ENCODE assay signal across 14 cellular contexts in the genomic region with DNA sequence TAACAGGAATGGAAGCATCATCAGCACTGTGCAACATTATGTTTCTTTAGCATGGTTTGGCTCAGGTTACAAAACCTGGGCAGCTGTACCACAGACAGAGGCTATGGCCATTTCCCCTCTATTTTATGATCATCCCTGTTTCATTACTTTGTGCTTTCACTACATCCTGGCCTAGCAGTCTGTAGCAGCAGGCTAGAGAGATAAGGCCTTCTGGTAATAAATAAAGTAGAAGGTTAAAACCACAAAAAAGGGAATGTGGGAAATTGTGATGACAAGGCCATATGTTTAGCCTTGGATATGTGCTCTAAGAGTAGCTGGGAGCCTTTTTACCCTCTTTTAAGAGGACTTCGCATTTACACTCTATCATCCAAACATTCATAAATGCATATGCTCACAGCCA.
DNase-seq lines count a peak whose midpoint lies in the region; ATAC-seq and TF ChIP-seq lines count a peak whose summit lies in the region.
"Had no signal": no experiment of that assay in that cellular context is flagged by ENCODE, and none has a peak within 500 bp of the region (broad histone marks: within the 10 kb centered on the region; RNA-seq: fewer than 3 reads in every experiment).

No MANE protein-coding gene starts in this region.

- H4K20me1 ChIP-seq in SK-N-SH (ENCODE audit: insufficient read depth) (no peaks in the 10 kb centered on the region), osteoblast (ENCODE audit: insufficient read depth, low read length) (no peaks in the 10 kb centered on the region)

- peaks cover 0 to 5% of the 10 kb centered on the region in 2 experiments; a peak in 2 of 4 replicates for H3K4me1 ChIP-seq in SK-N-SH (ENCODE audit: control insufficient read depth in 1 of 2, insufficient read depth in 2 of 2, low read depth in 1 of 2, low read length in 1 of 2)
- H3K4me1 ChIP-seq in osteoblast (ENCODE audit: insufficient read depth, low read length), result no peaks in the 10 kb centered on the region
- H3K4me1 ChIP-seq: psoas muscle had no signal

- no peak overlapping the region for H3K4me3 ChIP-seq in SK-N-SH (ENCODE audit: low read depth in 2 of 2, low read length in 1 of 2)
- no peak overlapping the region for H3K4me3 ChIP-seq in osteoblast (ENCODE audit: insufficient read depth, low read length)
- H3K4me3 ChIP-seq: psoas muscle had no signal

- no peak for TF ChIP-seq POLR2A in GM18505 (IDR thresholded peaks at IDR 0.05; ENCODE audit: borderline replicate concordance, extremely low read depth, insufficient read depth, insufficient read length)

- H3K27me3 ChIP-seq in SK-N-SH (ENCODE audit: insufficient read depth) (no peaks in the 10 kb centered on the region), osteoblast (ENCODE audit: insufficient read depth, low read length) (no peaks in the 10 kb centered on the region)

- CTCF ChIA-PET in SK-N-SH (lab: Yijun Ruan, JAX), result interaction anchor here (0.6 to 1.6 kb wide), 5 partner anchors 9 to 717 kb away, joined by 3 to 4 read pairs (median 3); no protein-coding TSS in a partner anchor

- H3F3A ChIP-seq in SK-N-SH (replicated peaks; ENCODE audit: insufficient read depth), result no peaks in the 10 kb centered on the region

- no peak for TF ChIP-seq CTCF in SK-N-SH (IDR thresholded peaks at IDR 0.05)
- no peak for TF ChIP-seq CTCF in osteoblast (IDR thresholded peaks at IDR 0.05; ENCODE audit: extremely low read depth, low read depth, low read length)

- TF ChIP-seq RAD21 in SK-N-SH (IDR thresholded peaks at IDR 0.05; ENCODE audit: low read length), result no peak

- peaks cover 4% of the 10 kb centered on the region; the same call in 1 of the 2 replicates for H3K9me2 ChIP-seq in SK-N-SH

- DNase-seq in SK-N-SH (peak; percentile 2), HCEC 1CT (no peak), COR-L47 (lab: John Stamatoyannopoulos, UW) (no peak), osteoblast (ENCODE audit: insufficient read length, low spot score, missing footprints) (no peak)
- no peak for DNase-seq in stimulated activated naive CD4-positive, alpha-beta T cell treated with Interleukin-2 at 50 U/mL for 16 hours (lab: John Stamatoyannopoulos, UW)
- DNase-seq: activated naive CD4-positive, alpha-beta T cell; foreskin melanocyte; NCI-H2029; psoas muscle; SIG-M5 had no signal

- whole genome bisulfite sequencing in SK-N-SH (ENCODE audit: low lambda C conversion rate), result 9% methylated on average over 1 of the region's 1 CpG

- H3K9me3 ChIP-seq in SK-N-SH, result peaks cover 11% of the 10 kb centered on the region
- no peaks in the 10 kb centered on the region for H3K9me3 ChIP-seq in osteoblast (ENCODE audit: low read depth, low read length)
- H3K9me3 ChIP-seq: psoas muscle had no signal

- H3K36me3 ChIP-seq in SK-N-SH (replicated peaks in 1 of 2; ENCODE audit: control insufficient read depth in 1 of 2, insufficient read depth in 2 of 2, low read length in 1 of 2) (no peaks in the 10 kb centered on the region), osteoblast (ENCODE audit: insufficient read depth, low read length) (no peaks in the 10 kb centered on the region)

- peak overlapping the region in 1 of 2 experiments; percentile 56; a peak in 2 of 4 replicates for H3K27ac ChIP-seq in SK-N-SH (ENCODE audit: low read depth in 2 of 2, low read length in 1 of 2)
- no peak overlapping the region for H3K27ac ChIP-seq in osteoblast (ENCODE audit: low read depth, low read length)
- H3K27ac ChIP-seq: C4-2B, psoas muscle had no signal

- H3K79me2 ChIP-seq in SK-N-SH (ENCODE audit: insufficient read depth) (no peaks in the 10 kb centered on the region), osteoblast (ENCODE audit: insufficient read depth, low read length) (no peaks in the 10 kb centered on the region)

- peak; percentile 19 for ATAC-seq in GM18505 (IDR thresholded peaks at IDR 0.05; ENCODE audit: unreplicated experiment)
- ATAC-seq in GM21390 (IDR thresholded peaks at IDR 0.05; ENCODE audit: unreplicated experiment), result peak; percentile 32
- ATAC-seq in HG03045 (IDR thresholded peaks at IDR 0.05; ENCODE audit: unreplicated experiment), result peak; percentile 37
- ATAC-seq: psoas muscle had no signal

- POLR2A ChIA-PET in SK-N-SH (lab: Yijun Ruan, JAX), result no interaction called here

- H3K9ac ChIP-seq in SK-N-SH, result no peak overlapping the region

- no peak overlapping the region for H3K4me2 ChIP-seq in SK-N-SH
- H3K4me2 ChIP-seq in osteoblast (ENCODE audit: insufficient read depth, low read length), result no peak overlapping the region

- H2AFZ ChIP-seq in SK-N-SH (ENCODE audit: low read depth), result no peak overlapping the region
- H2AFZ ChIP-seq in osteoblast (ENCODE audit: low read length), result no peak overlapping the region

- no peak for TF ChIP-seq EP300 in SK-N-SH (IDR thresholded peaks at IDR 0.05; ENCODE audit: borderline replicate concordance in 1 of 2, low read depth in 1 of 2, low read length in 1 of 2)

TF ChIP-seq in SK-N-SH, 30 proteins besides CTCF, POLR2A, EP300 and RAD21:
- TF ChIP-seq GATA2 (CRISPR knock-in tag; IDR thresholded peaks at IDR 0.05), result no peak; the same call in 1 of the 2 replicates
- TF ChIP-seq RFX5 (IDR thresholded peaks at IDR 0.05; ENCODE audit: low read length), result no peak
- TF ChIP-seq CHD2 (IDR thresholded peaks at IDR 0.05; ENCODE audit: low read length, partially characterized antibody), result no peak
- TF ChIP-seq POLR2AphosphoS5 (IDR thresholded peaks at IDR 0.05; ENCODE audit: low read depth, low read length), result no peak
- no peak for TF ChIP-seq FOSL2 (IDR thresholded peaks at IDR 0.05; ENCODE audit: borderline replicate concordance, low read depth)
- TF ChIP-seq, protein P1, sequence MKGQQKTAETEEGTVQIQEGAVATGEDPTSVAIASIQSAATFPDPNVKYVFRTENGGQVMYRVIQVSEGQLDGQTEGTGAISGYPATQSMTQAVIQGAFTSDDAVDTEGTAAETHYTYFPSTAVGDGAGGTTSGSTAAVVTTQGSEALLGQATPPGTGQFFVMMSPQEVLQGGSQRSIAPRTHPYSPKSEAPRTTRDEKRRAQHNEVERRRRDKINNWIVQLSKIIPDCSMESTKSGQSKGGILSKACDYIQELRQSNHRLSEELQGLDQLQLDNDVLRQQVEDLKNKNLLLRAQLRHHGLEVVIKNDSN (IDR thresholded peaks at IDR 0.05; ENCODE audit: borderline replicate concordance, low read depth), result no peak
- TF ChIP-seq, protein P2, sequence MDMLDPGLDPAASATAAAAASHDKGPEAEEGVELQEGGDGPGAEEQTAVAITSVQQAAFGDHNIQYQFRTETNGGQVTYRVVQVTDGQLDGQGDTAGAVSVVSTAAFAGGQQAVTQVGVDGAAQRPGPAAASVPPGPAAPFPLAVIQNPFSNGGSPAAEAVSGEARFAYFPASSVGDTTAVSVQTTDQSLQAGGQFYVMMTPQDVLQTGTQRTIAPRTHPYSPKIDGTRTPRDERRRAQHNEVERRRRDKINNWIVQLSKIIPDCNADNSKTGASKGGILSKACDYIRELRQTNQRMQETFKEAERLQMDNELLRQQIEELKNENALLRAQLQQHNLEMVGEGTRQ (IDR thresholded peaks at IDR 0.05; ENCODE audit: borderline replicate concordance, low read depth, low read length), result no peak
- no peak for TF ChIP-seq TAF1 (IDR thresholded peaks at IDR 0.05; ENCODE audit: borderline replicate concordance, low read depth, low read length)
- TF ChIP-seq, protein P3, sequence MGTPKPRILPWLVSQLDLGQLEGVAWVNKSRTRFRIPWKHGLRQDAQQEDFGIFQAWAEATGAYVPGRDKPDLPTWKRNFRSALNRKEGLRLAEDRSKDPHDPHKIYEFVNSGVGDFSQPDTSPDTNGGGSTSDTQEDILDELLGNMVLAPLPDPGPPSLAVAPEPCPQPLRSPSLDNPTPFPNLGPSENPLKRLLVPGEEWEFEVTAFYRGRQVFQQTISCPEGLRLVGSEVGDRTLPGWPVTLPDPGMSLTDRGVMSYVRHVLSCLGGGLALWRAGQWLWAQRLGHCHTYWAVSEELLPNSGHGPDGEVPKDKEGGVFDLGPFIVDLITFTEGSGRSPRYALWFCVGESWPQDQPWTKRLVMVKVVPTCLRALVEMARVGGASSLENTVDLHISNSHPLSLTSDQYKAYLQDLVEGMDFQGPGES (IDR thresholded peaks at IDR 0.05; ENCODE audit: low read depth, low read length), result no peak
- TF ChIP-seq NRF1 (IDR thresholded peaks at IDR 0.05; ENCODE audit: low read depth, low read length), result no peak
- no peak for TF ChIP-seq TEAD4 (IDR thresholded peaks at IDR 0.05; ENCODE audit: borderline replicate concordance, insufficient read depth)
- no peak for TF ChIP-seq TCF12 (IDR thresholded peaks at IDR 0.05)
- no peak for TF ChIP-seq EZH2phosphoT487 (IDR thresholded peaks at IDR 0.05; ENCODE audit: borderline replicate concordance, low read depth)
